ENCODE assay signal across 2 cellular contexts in genomic region chr4:94446386-94446785, GRCh38.
A peak's percentile ranks its signal among the peaks of the same experiment; 100 is the strongest.
TF ChIP-seq lines count a peak whose summit lies in the region.

No MANE protein-coding gene starts in this region.

TF ChIP-seq in IMR-90, 13 proteins besides CTCF, POLR2A, EP300 and RAD21:
- TF ChIP-seq FOS (IDR thresholded peaks at IDR 0.05; ENCODE audit: low read depth, low read length) (peak; percentile 55), NFE2L2 (IDR thresholded peaks at IDR 0.05; ENCODE audit: low read depth, low read length) (no peak), RCOR1 (IDR thresholded peaks at IDR 0.05; ENCODE audit: insufficient replicate concordance, low read length) (no peak), MAFK (IDR thresholded peaks at IDR 0.05; ENCODE audit: low read depth, low read length) (0 out of 2 replicates have a peak, but pooled peaks have one; percentile 12), RFX5 (IDR thresholded peaks at IDR 0.05; ENCODE audit: low read depth, low read length) (no peak), CEBPB (IDR thresholded peaks at IDR 0.05; ENCODE audit: low read depth, low read length) (peak; percentile 94), USF2 (IDR thresholded peaks at IDR 0.05; ENCODE audit: low read depth, low read length) (no peak), BHLHE40 (IDR thresholded peaks at IDR 0.05; ENCODE audit: low read depth, low read length) (0 out of 2 replicates have a peak, but pooled peaks have one; percentile 10), MAZ (IDR thresholded peaks at IDR 0.05; ENCODE audit: borderline replicate concordance, low read depth, low read length) (no peak), SMC3 (IDR thresholded peaks at IDR 0.05; ENCODE audit: low read depth, low read length) (no peak)
- TF ChIP-seq, protein P1, sequence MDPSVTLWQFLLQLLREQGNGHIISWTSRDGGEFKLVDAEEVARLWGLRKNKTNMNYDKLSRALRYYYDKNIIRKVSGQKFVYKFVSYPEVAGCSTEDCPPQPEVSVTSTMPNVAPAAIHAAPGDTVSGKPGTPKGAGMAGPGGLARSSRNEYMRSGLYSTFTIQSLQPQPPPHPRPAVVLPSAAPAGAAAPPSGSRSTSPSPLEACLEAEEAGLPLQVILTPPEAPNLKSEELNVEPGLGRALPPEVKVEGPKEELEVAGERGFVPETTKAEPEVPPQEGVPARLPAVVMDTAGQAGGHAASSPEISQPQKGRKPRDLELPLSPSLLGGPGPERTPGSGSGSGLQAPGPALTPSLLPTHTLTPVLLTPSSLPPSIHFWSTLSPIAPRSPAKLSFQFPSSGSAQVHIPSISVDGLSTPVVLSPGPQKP (IDR thresholded peaks at IDR 0.05; ENCODE audit: borderline replicate concordance, low read depth, low read length) = no peak

TF ChIP-seq in K562, 482 proteins besides CTCF, POLR2A, EP300 and RAD21:
- TF ChIP-seq YY1 (IDR thresholded peaks at IDR 0.05; ENCODE audit: borderline replicate concordance in 1 of 3, control insufficient read depth in 1 of 3, extremely low read depth in 1 of 3, insufficient read depth in 3 of 3, insufficient read length in 1 of 3, insufficient replicate concordance in 2 of 3, low read depth in 1 of 3, low read length in 2 of 3) (peak in 1 of 3 experiments; percentile 39), MCM3 (IDR thresholded peaks at IDR 0.05) (no peak), E2F5 (CRISPR knock-in tag; IDR thresholded peaks at IDR 0.05) (no peak), HOXB6 (CRISPR knock-in tag; IDR thresholded peaks at IDR 0.05; ENCODE audit: borderline replicate concordance) (no peak), HMG20A (CRISPR knock-in tag; conservative IDR thresholded peaks at IDR 0.05) (no peak), RBM34 (IDR thresholded peaks at IDR 0.05; ENCODE audit: borderline replicate concordance, insufficient read depth, low read length) (no peak), MEIS2 (IDR thresholded peaks at IDR 0.05; ENCODE audit: partially characterized antibody) (peak; percentile 18), CEBPG (CRISPR knock-in tag; IDR thresholded peaks at IDR 0.05) (no peak), CEBPG (tag; conservative IDR thresholded peaks at IDR 0.05 in 1 of 2, IDR thresholded peaks at IDR 0.05 in 1 of 2) (peak in 1 of 2 experiments; percentile 37; a peak in 1 of 4 replicates)
- TF ChIP-seq, protein P2, sequence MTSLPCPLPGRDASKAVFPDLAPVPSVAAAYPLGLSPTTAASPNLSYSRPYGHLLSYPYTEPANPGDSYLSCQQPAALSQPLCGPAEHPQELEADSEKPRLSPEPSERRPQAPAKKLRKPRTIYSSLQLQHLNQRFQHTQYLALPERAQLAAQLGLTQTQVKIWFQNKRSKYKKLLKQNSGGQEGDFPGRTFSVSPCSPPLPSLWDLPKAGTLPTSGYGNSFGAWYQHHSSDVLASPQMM (CRISPR knock-in tag; IDR thresholded peaks at IDR 0.05) = no peak
- TF ChIP-seq, protein P3, sequence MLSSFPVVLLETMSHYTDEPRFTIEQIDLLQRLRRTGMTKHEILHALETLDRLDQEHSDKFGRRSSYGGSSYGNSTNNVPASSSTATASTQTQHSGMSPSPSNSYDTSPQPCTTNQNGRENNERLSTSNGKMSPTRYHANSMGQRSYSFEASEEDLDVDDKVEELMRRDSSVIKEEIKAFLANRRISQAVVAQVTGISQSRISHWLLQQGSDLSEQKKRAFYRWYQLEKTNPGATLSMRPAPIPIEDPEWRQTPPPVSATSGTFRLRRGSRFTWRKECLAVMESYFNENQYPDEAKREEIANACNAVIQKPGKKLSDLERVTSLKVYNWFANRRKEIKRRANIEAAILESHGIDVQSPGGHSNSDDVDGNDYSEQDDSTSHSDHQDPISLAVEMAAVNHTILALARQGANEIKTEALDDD (IDR thresholded peaks at IDR 0.05) = 0 out of 2 replicates have a peak, but pooled peaks have one; percentile 24
- TF ChIP-seq, protein P4, sequence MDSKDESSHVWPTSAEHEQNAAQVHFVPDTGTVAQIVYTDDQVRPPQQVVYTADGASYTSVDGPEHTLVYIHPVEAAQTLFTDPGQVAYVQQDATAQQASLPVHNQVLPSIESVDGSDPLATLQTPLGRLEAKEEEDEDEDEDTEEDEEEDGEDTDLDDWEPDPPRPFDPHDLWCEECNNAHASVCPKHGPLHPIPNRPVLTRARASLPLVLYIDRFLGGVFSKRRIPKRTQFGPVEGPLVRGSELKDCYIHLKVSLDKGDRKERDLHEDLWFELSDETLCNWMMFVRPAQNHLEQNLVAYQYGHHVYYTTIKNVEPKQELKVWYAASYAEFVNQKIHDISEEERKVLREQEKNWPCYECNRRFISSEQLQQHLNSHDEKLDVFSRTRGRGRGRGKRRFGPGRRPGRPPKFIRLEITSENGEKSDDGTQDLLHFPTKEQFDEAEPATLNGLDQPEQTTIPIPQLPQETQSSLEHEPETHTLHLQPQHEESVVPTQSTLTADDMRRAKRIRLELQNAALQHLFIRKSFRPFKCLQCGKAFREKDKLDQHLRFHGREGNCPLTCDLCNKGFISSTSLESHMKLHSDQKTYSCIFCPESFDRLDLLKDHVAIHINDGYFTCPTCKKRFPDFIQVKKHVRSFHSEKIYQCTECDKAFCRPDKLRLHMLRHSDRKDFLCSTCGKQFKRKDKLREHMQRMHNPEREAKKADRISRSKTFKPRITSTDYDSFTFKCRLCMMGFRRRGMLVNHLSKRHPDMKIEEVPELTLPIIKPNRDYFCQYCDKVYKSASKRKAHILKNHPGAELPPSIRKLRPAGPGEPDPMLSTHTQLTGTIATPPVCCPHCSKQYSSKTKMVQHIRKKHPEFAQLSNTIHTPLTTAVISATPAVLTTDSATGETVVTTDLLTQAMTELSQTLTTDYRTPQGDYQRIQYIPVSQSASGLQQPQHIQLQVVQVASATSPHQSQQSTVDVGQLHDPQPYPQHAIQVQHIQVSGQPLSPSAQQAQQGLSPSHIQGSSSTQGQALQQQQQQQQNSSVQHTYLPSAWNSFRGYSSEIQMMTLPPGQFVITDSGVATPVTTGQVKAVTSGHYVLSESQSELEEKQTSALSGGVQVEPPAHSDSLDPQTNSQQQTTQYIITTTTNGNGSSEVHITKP (IDR thresholded peaks at IDR 0.05; ENCODE audit: partially characterized antibody) = no peak
